15 cellular contexts compared by ENCODE assay signal in genomic region chr16:17309510-17309909, GRCh38.
DNase-seq lines count a peak whose midpoint lies in the region; ATAC-seq and TF ChIP-seq lines count a peak whose summit lies in the region.
"Had no signal": no experiment of that assay in that cellular context is flagged by ENCODE, and none has a peak within 500 bp of the region (broad histone marks: within the 10 kb centered on the region; RNA-seq: fewer than 3 reads in every experiment).

No MANE protein-coding gene starts in this region.

- 93 to 95% methylated on average over 3 of the region's 3 CpGs for WGBS in sigmoid colon, 2 donors
- 95% methylated on average over 3 of the region's 3 CpGs for WGBS in SK-N-SH (ENCODE audit: low lambda C conversion rate)

- H3K4me2 ChIP-seq in GM23338 (peak overlapping the region; percentile 56), SK-N-SH (no peak overlapping the region)
- H3K4me2 ChIP-seq: A549, KMS-11 had no signal

- no peak overlapping the region for H3K4me3 Mint-ChIP-seq in GM23338
- H3K4me3 Mint-ChIP-seq: CD8-positive, alpha-beta memory T cell had no signal

- H3K27me3 Mint-ChIP-seq in GM23338 (ENCODE audit: insufficient read depth, low read depth, poor library complexity): peaks cover 6% of the 10 kb centered on the region

- no peak for TF ChIP-seq RAD21 in SK-N-SH (IDR thresholded peaks at IDR 0.05; ENCODE audit: low read length)

- H3K9ac ChIP-seq in muscle layer of colon (ENCODE audit: low read length): no peak overlapping the region
- no peak overlapping the region for H3K9ac ChIP-seq in SK-N-SH
- H3K9ac ChIP-seq: GM23248, KMS-11 had no signal

- TF ChIP-seq EP300 in sigmoid colon (IDR thresholded peaks at IDR 0.05): peak in 2 of 4 donors; percentile 50 to 62
- TF ChIP-seq EP300 in SK-N-SH (IDR thresholded peaks at IDR 0.05; ENCODE audit: borderline replicate concordance in 1 of 2, low read depth in 1 of 2, low read length in 1 of 2): no peak

- no peaks in the 10 kb centered on the region for H3K9me2 ChIP-seq in GM23338 (ENCODE audit: insufficient read depth)
- no peaks in the 10 kb centered on the region for H3K9me2 ChIP-seq in SK-N-SH

- no peak overlapping the region for H3K4me3 ChIP-seq in GM23338
- H3K4me3 ChIP-seq in muscle layer of colon (ENCODE audit: low read depth in 1 of 2, low read length in 2 of 2): no peak overlapping the region
- H3K4me3 ChIP-seq in sigmoid colon: no peak overlapping the region
- no peak overlapping the region for H3K4me3 ChIP-seq in SK-N-SH (ENCODE audit: low read depth in 2 of 2, low read length in 1 of 2)
- H3K4me3 ChIP-seq: A549, GM23248, HAP-1 had no signal

- intact Hi-C loops in sigmoid colon (cut with DNase I): loop anchor here (5.0 kb wide), 1 partner anchor 37 kb away; no protein-coding TSS in a partner anchor

- TF ChIP-seq CTCF in GM23338 (conservative IDR thresholded peaks at IDR 0.05; ENCODE audit: low read depth in 2 of 2) (no peak), sigmoid colon (IDR thresholded peaks at IDR 0.05) (no peak), SK-N-SH (IDR thresholded peaks at IDR 0.05) (no peak)

- no peaks in the 10 kb centered on the region for H3F3A ChIP-seq in GM23338 (replicated peaks; ENCODE audit: low read depth)
- peaks cover 33% of the 10 kb centered on the region for H3F3A ChIP-seq in SK-N-SH (replicated peaks; ENCODE audit: insufficient read depth)

- POLR2A ChIA-PET in SK-N-SH (lab: Yijun Ruan, JAX): no interaction called here

- H3K79me2 ChIP-seq in GM23338 (replicated peaks; ENCODE audit: insufficient read depth) (no peaks in the 10 kb centered on the region; the same call in 1 of the 2 replicates), SK-N-SH (ENCODE audit: insufficient read depth) (peaks cover 100% of the 10 kb centered on the region)

- H4K20me1 ChIP-seq in GM23338 (replicated peaks; ENCODE audit: insufficient read depth): no peaks in the 10 kb centered on the region; the same call in 1 of the 2 replicates
- peaks cover 99% of the 10 kb centered on the region for H4K20me1 ChIP-seq in SK-N-SH (ENCODE audit: insufficient read depth)

- H3K27me3 ChIP-seq in GM23338 (ENCODE audit: insufficient read depth) (no peaks in the 10 kb centered on the region), muscle layer of colon (ENCODE audit: control insufficient read depth in 1 of 2, insufficient read depth in 2 of 2, low read length in 2 of 2) (no peaks in the 10 kb centered on the region), sigmoid colon (no peaks in the 10 kb centered on the region), SK-N-SH (ENCODE audit: insufficient read depth) (no peaks in the 10 kb centered on the region)

- H3K9me3 Mint-ChIP-seq in GM23338: no peaks in the 10 kb centered on the region
- H3K9me3 Mint-ChIP-seq: CD8-positive, alpha-beta memory T cell had no signal

- H3K27ac Mint-ChIP-seq in GM23338: 0 out of 2 replicates have a peak overlapping the region, but pooled peaks have one; percentile 38

- H3K4me1 Mint-ChIP-seq in GM23338: peaks cover 44% of the 10 kb centered on the region

- H3K36me3 ChIP-seq in GM23338 (ENCODE audit: insufficient read depth) (no peaks in the 10 kb centered on the region), muscle layer of colon (ENCODE audit: insufficient read depth, low read length) (no peaks in the 10 kb centered on the region), sigmoid colon (no peaks in the 10 kb centered on the region), SK-N-SH (replicated peaks in 1 of 2; ENCODE audit: control insufficient read depth in 1 of 2, insufficient read depth in 2 of 2, low read length in 1 of 2) (peaks cover 0 to 9% of the 10 kb centered on the region in 2 experiments)
- H3K36me3 ChIP-seq: HAP-1 had no signal

- H3K9me3 ChIP-seq in muscle layer of colon (ENCODE audit: low read length) (no peaks in the 10 kb centered on the region), sigmoid colon (no peaks in the 10 kb centered on the region), SK-N-SH (no peaks in the 10 kb centered on the region)
- H3K9me3 ChIP-seq: A549, HAP-1 had no signal

- H3K4me1 ChIP-seq in GM23338 (ENCODE audit: insufficient read depth): peaks cover 33% of the 10 kb centered on the region
- peaks cover 87% of the 10 kb centered on the region for H3K4me1 ChIP-seq in muscle layer of colon (ENCODE audit: insufficient read depth, low read length)
- H3K4me1 ChIP-seq in sigmoid colon: peaks cover 0 to 100% (median 86%) of the 10 kb centered on the region in 4 donors
- peaks cover 18 to 32% of the 10 kb centered on the region in 2 experiments; a peak in 3 of 4 replicates for H3K4me1 ChIP-seq in SK-N-SH (ENCODE audit: control insufficient read depth in 1 of 2, insufficient read depth in 2 of 2, low read depth in 1 of 2, low read length in 1 of 2)
- H3K4me1 ChIP-seq: HAP-1 had no signal

- no peak for ATAC-seq in GM23338
- ATAC-seq: A549, HepG2 had no signal

- H2AFZ ChIP-seq in GM23338: no peak overlapping the region
- H2AFZ ChIP-seq in SK-N-SH (ENCODE audit: low read depth): no peak overlapping the region
- H2AFZ ChIP-seq: GM23248 had no signal

- CTCF ChIA-PET in SK-N-SH (lab: Yijun Ruan, JAX): no interaction called here

- no peak for DNase-seq in GM23338 (ENCODE audit: low spot score)
- DNase-seq in sigmoid colon: no peak
- no peak for DNase-seq in OCI-M1 (lab: John Stamatoyannopoulos, UW)
- DNase-seq in cerebellum (ENCODE audit: low spot score): no peak
- no peak for DNase-seq in SK-N-SH
- DNase-seq in SK-N-DZ (ENCODE audit: low spot score): no peak
- DNase-seq: C1 segment of cervical spinal cord; CD8-positive, alpha-beta memory T cell; DMS53; GM23248 had no signal

- no peaks in the 10 kb centered on the region; the same call in 2 of the 3 replicates for H3K36me3 Mint-ChIP-seq in GM23338 (ENCODE audit: low read depth)

- no peak overlapping the region; the same call in 1 of the 2 replicates for H3K27ac ChIP-seq in GM23338 (ENCODE audit: low read depth)
- H3K27ac ChIP-seq in muscle layer of colon (ENCODE audit: low read depth, low read length): peak overlapping the region; percentile 66
- H3K27ac ChIP-seq in sigmoid colon: peak overlapping the region; percentile 89 to 97 (median 96)
- no peak overlapping the region for H3K27ac ChIP-seq in SK-N-SH (ENCODE audit: low read depth in 2 of 2, low read length in 1 of 2)
- H3K27ac ChIP-seq: A549, GM23248, KMS-11 had no signal

- TF ChIP-seq POLR2A in sigmoid colon (IDR thresholded peaks at IDR 0.05): no peak

TF ChIP-seq in GM23338, 12 proteins besides CTCF, POLR2A, EP300 and RAD21 (continues in another document):
- TF ChIP-seq EZH2phosphoT487 (IDR thresholded peaks at IDR 0.05; ENCODE audit: unreplicated experiment) (no peak), STAT1 (IDR thresholded peaks at IDR 0.05; ENCODE audit: unreplicated experiment) (no peak), JUNB (IDR thresholded peaks at IDR 0.05; ENCODE audit: unreplicated experiment) (no peak)
- TF ChIP-seq, protein P1, sequence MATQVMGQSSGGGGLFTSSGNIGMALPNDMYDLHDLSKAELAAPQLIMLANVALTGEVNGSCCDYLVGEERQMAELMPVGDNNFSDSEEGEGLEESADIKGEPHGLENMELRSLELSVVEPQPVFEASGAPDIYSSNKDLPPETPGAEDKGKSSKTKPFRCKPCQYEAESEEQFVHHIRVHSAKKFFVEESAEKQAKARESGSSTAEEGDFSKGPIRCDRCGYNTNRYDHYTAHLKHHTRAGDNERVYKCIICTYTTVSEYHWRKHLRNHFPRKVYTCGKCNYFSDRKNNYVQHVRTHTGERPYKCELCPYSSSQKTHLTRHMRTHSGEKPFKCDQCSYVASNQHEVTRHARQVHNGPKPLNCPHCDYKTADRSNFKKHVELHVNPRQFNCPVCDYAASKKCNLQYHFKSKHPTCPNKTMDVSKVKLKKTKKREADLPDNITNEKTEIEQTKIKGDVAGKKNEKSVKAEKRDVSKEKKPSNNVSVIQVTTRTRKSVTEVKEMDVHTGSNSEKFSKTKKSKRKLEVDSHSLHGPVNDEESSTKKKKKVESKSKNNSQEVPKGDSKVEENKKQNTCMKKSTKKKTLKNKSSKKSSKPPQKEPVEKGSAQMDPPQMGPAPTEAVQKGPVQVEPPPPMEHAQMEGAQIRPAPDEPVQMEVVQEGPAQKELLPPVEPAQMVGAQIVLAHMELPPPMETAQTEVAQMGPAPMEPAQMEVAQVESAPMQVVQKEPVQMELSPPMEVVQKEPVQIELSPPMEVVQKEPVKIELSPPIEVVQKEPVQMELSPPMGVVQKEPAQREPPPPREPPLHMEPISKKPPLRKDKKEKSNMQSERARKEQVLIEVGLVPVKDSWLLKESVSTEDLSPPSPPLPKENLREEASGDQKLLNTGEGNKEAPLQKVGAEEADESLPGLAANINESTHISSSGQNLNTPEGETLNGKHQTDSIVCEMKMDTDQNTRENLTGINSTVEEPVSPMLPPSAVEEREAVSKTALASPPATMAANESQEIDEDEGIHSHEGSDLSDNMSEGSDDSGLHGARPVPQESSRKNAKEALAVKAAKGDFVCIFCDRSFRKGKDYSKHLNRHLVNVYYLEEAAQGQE (IDR thresholded peaks at IDR 0.05; ENCODE audit: unreplicated experiment): no peak

TF ChIP-seq in SK-N-SH, 30 proteins besides CTCF, POLR2A, EP300 and RAD21 (continues in another document):
- no peak for TF ChIP-seq CHD2 (IDR thresholded peaks at IDR 0.05; ENCODE audit: low read length, partially characterized antibody)
- TF ChIP-seq FOXJ3 (CRISPR knock-in tag; IDR thresholded peaks at IDR 0.05): no peak
- TF ChIP-seq USF2 (IDR thresholded peaks at IDR 0.05; ENCODE audit: borderline replicate concordance, low read depth, low read length): no peak
- TF ChIP-seq TEAD4 (IDR thresholded peaks at IDR 0.05; ENCODE audit: borderline replicate concordance, insufficient read depth): no peak
- no peak for TF ChIP-seq POLR2AphosphoS5 (IDR thresholded peaks at IDR 0.05; ENCODE audit: low read depth, low read length)
- no peak for TF ChIP-seq EZH2phosphoT487 (IDR thresholded peaks at IDR 0.05; ENCODE audit: borderline replicate concordance, low read depth)
- no peak for TF ChIP-seq TCF12 (IDR thresholded peaks at IDR 0.05)
- no peak for TF ChIP-seq ELF1 (IDR thresholded peaks at IDR 0.05)

Comparison
In these comparisons a context has a peak if more than half of its experiments do, and no peak if none do; other contexts are left out.
1. H3K27ac ChIP-seq: peak in muscle layer of colon (single experiment) and sigmoid colon (4 of 4); none in GM23338 (single experiment) and SK-N-SH (0 of 2).